ENCODE assay signal across 11 cellular contexts in genomic region chr6:98657764-98658163, GRCh38.
DNase-seq lines count a peak whose midpoint lies in the region; ATAC-seq lines count a peak whose summit lies in the region.
"Had no signal": no experiment of that assay in that cellular context is flagged by ENCODE, and none has a peak within 500 bp of the region (broad histone marks: within the 10 kb centered on the region; RNA-seq: fewer than 3 reads in every experiment).

No MANE protein-coding gene starts in this region.

- no peaks in the 10 kb centered on the region for H3K9me3 Mint-ChIP-seq in activated CD4-positive, alpha-beta T cell treated with anti-CD3 and anti-CD28 coated beads, Interleukin-2, amount 10 ng/mL, durations not matched to agents 24 days and 14 days

- no peaks in the 10 kb centered on the region for H3K4me1 Mint-ChIP-seq in activated CD4-positive, alpha-beta T cell treated with anti-CD3 and anti-CD28 coated beads, Interleukin-2, amount 10 ng/mL, durations not matched to agents 24 days and 14 days
- H3K4me1 Mint-ChIP-seq: immature natural killer cell had no signal

- H3K27ac Mint-ChIP-seq in activated CD4-positive, alpha-beta T cell treated with anti-CD3 and anti-CD28 coated beads, Interleukin-2, amount 10 ng/mL, durations not matched to agents 24 days and 14 days, result no peak overlapping the region
- H3K27ac Mint-ChIP-seq: immature natural killer cell had no signal

- DNase-seq in activated CD4-positive, alpha-beta T cell treated with anti-CD3 and anti-CD28 coated beads, Interleukin-2, amount 10 ng/mL, durations not matched to agents 24 days and 14 days, result peak; percentile 69
- DNase-seq in activated CD4-positive, alpha-beta T cell treated with anti-CD3 and anti-CD28 coated beads, Interleukin-2, amount 50 U/mL, for 4 hours, result no peak
- DNase-seq in RPMI8226 (peak; percentile 33), dermis blood vessel endothelial cell (peak; percentile 25), sciatic nerve (ENCODE audit: low spot score) (peak; percentile 57), islet precursor cell (no peak)
- DNase-seq: immature natural killer cell, NCI-H1694, substantia nigra had no signal

- intact Hi-C loops in activated CD4-positive, alpha-beta T cell treated with anti-CD3 and anti-CD28 coated beads, Interleukin-2, amount 10 ng/mL, durations not matched to agents 24 days and 14 days (cut with micrococcal nuclease), result no loop called here
- intact Hi-C loops in sciatic nerve (cut with DNase I), result no loop called here

- no peak for ATAC-seq in sciatic nerve
- ATAC-seq in GM19452 (IDR thresholded peaks at IDR 0.05; ENCODE audit: unreplicated experiment), result no peak
- ATAC-seq in HG03095 (IDR thresholded peaks at IDR 0.05; ENCODE audit: unreplicated experiment), result no peak

- H3K27me3 Mint-ChIP-seq in activated CD4-positive, alpha-beta T cell treated with anti-CD3 and anti-CD28 coated beads, Interleukin-2, amount 10 ng/mL, durations not matched to agents 24 days and 14 days, result no peaks in the 10 kb centered on the region

- no peak overlapping the region for H3K4me3 Mint-ChIP-seq in activated CD4-positive, alpha-beta T cell treated with anti-CD3 and anti-CD28 coated beads, Interleukin-2, amount 10 ng/mL, durations not matched to agents 24 days and 14 days
- H3K4me3 Mint-ChIP-seq: immature natural killer cell had no signal

- no peaks in the 10 kb centered on the region for H3K36me3 Mint-ChIP-seq in activated CD4-positive, alpha-beta T cell treated with anti-CD3 and anti-CD28 coated beads, Interleukin-2, amount 10 ng/mL, durations not matched to agents 24 days and 14 days (ENCODE audit: low read depth)
- H3K36me3 Mint-ChIP-seq: immature natural killer cell had no signal

Comparison
In these comparisons a context has a peak if more than half of its experiments do, and no peak if none do; other contexts are left out.
1. DNase-seq: peak in activated CD4-positive, alpha-beta T cell treated with anti-CD3 and anti-CD28 coated beads, Interleukin-2, amount 10 ng/mL, durations not matched to agents 24 days and 14 days (single experiment), RPMI8226 (single experiment), dermis blood vessel endothelial cell (single experiment) and sciatic nerve (single experiment); none in activated CD4-positive, alpha-beta T cell treated with anti-CD3 and anti-CD28 coated beads, Interleukin-2, amount 50 U/mL, for 4 hours (0 of 2) and islet precursor cell (single experiment).